8 cellular contexts compared by ENCODE assay signal in genomic region chr2:3558205-3559014, GRCh38. TPM values are rescaled to one million over a fixed set of nuclear protein-coding genes. Genes with fewer than 3 reads are reported as not detected.
A peak's percentile ranks its signal among the peaks of the same experiment; 100 is the strongest.
DNase-seq lines count a peak whose midpoint lies in the region; ATAC-seq and TF ChIP-seq lines count a peak whose summit lies in the region.

Gene RNASEH1, minus strand, starts transcription at chr2:3558333. Its CDS starts 73 bp downstream, at chr2:3558260.

- intact Hi-C loops in mammary epithelial cell (cut with micrococcal nuclease) = loop anchor here (1.0 to 2.0 kb wide), 3 partner anchors 17 to 92 kb away; partner anchors contain the start of genes ADI1 and RPS7

- no peaks in the 10 kb centered on the region for H3K9me3 ChIP-seq in WERI-Rb-1 (ENCODE audit: severe bottlenecking)
- H3K9me3 ChIP-seq in mammary epithelial cell (replicated peaks; ENCODE audit: insufficient read depth, low read length) = no peaks in the 10 kb centered on the region
- peaks cover 2% of the 10 kb centered on the region for H3K9me3 ChIP-seq in iPS-18c (ENCODE audit: control insufficient read depth, insufficient read depth, low read length)
- no peaks in the 10 kb centered on the region for H3K9me3 ChIP-seq in skeletal muscle tissue (ENCODE audit: control insufficient read depth in 3 of 3, low read length in 3 of 3)

- TF ChIP-seq CTCF in WERI-Rb-1 (IDR thresholded peaks at IDR 0.05; ENCODE audit: low read depth, low read length) (no peak), mammary epithelial cell (conservative IDR thresholded peaks at IDR 0.05 in 1 of 2, IDR thresholded peaks at IDR 0.05 in 1 of 2; ENCODE audit: extremely low read depth in 1 of 2, insufficient read depth in 1 of 2, low read depth in 1 of 2, low read length in 2 of 2) (no peak)

- in situ Hi-C loops in ACHN (cut with HindIII; ENCODE audit: low pct_ligation_motif_present, low pct_unique_long_range_greater_than_20kb, low sequenced_read_pairs) = no loop called here
- in situ Hi-C loops in mammary epithelial cell (cut with MboI; ENCODE audit: low sequenced_read_pairs in 2 of 2) = no loop called here

- peak within 1 kb of the TSS; percentile 98 for H2AFZ ChIP-seq in mammary epithelial cell (ENCODE audit: low read depth, low read length)

- peaks cover 10% of the 10 kb centered on the region for H3K4me1 ChIP-seq in mammary epithelial cell (ENCODE audit: insufficient read depth, low read length)
- peaks cover 9 to 18% (median 16%) of the 10 kb centered on the region in 3 donors for H3K4me1 ChIP-seq in skeletal muscle tissue (ENCODE audit: control insufficient read depth in 3 of 3, insufficient read depth in 3 of 3, low read length in 3 of 3)

- H3K9ac ChIP-seq in mammary epithelial cell (ENCODE audit: insufficient read depth, low read length) (peak within 1 kb of the TSS; percentile 99), skeletal muscle tissue (ENCODE audit: low read depth in 1 of 3, low read length in 3 of 3) (peak within 1 kb of the TSS; percentile 90 to 95 (median 93))

- H3K36me3 ChIP-seq in WERI-Rb-1 (peaks cover 50% of the 10 kb centered on the region), mammary epithelial cell (ENCODE audit: insufficient read depth, low read length) (peaks cover 18% of the 10 kb centered on the region), skeletal muscle tissue (ENCODE audit: control insufficient read depth in 3 of 3, insufficient read depth in 3 of 3, low read length in 3 of 3) (peaks cover 16 to 30% (median 17%) of the 10 kb centered on the region in 3 donors)

- ATAC-seq in GM18873 (IDR thresholded peaks at IDR 0.05; ENCODE audit: low FRiP score, unreplicated experiment) (peak; percentile 96), HG03139 (IDR thresholded peaks at IDR 0.05; ENCODE audit: unreplicated experiment) (peak; percentile 98)

- peaks cover 44% of the 10 kb centered on the region for H3K79me2 ChIP-seq in mammary epithelial cell (ENCODE audit: insufficient read depth, low read length)

- H3K4me3 ChIP-seq in WERI-Rb-1 (ENCODE audit: low read depth, low read length) = peak within 1 kb of the TSS; percentile 82
- H3K4me3 ChIP-seq in mammary epithelial cell (replicated peaks in 1 of 3; ENCODE audit: insufficient read depth in 1 of 3, low read depth in 2 of 3, low read length in 3 of 3) = peak within 1 kb of the TSS; percentile 81 to 86 (median 83)
- H3K4me3 ChIP-seq in iPS-18c (ENCODE audit: insufficient read depth, low read depth, low read length) = peak within 1 kb of the TSS; percentile 93
- peak within 1 kb of the TSS; percentile 77 to 90 (median 78) for H3K4me3 ChIP-seq in skeletal muscle tissue (ENCODE audit: low read length in 3 of 3)

- H3K27me3 ChIP-seq in WERI-Rb-1 (ENCODE audit: insufficient read depth, low read depth, severe bottlenecking) = no peaks in the 10 kb centered on the region
- no peaks in the 10 kb centered on the region for H3K27me3 ChIP-seq in mammary epithelial cell (ENCODE audit: insufficient read depth, low read length)
- no peaks in the 10 kb centered on the region for H3K27me3 ChIP-seq in skeletal muscle tissue (ENCODE audit: control insufficient read depth in 3 of 3, insufficient read depth in 3 of 3, low read length in 3 of 3)

- dilution Hi-C loops in mammary epithelial cell (cut with HindIII; ENCODE audit: low sequenced_read_pairs) = no loop called here

- no peaks in the 10 kb centered on the region for H4K20me1 ChIP-seq in mammary epithelial cell (ENCODE audit: insufficient read depth, low read length)

- H3K4me2 ChIP-seq in mammary epithelial cell (ENCODE audit: insufficient read depth, low read depth, low read length) = peak within 1 kb of the TSS; percentile 93

- 2% methylated on average over 27 of the region's 67 CpGs for WGBS in mammary epithelial cell (ENCODE audit: low coverage, missing lambda C conversion rate)

- CTCF ChIA-PET in mammary epithelial cell (lab: Charles Lee; ENCODE audit: low non-redundant PET) = interaction anchor here (0.6 kb wide), 1 partner anchor 135 kb away, joined by 3 read pairs; no protein-coding TSS in a partner anchor

- BruUV-seq in mammary epithelial cell (replicated peaks; lab: Mats Ljungman, UMichigan) = TSS peak; percentile 75

- H3K27ac ChIP-seq in WERI-Rb-1 (peak within 1 kb of the TSS; percentile 84), mammary epithelial cell (ENCODE audit: insufficient read depth, low read depth, low read length) (peak within 1 kb of the TSS; percentile 74), skeletal muscle tissue (ENCODE audit: low read depth, low read length) (peak within 1 kb of the TSS; percentile 91)

- DNase-seq in ACHN (peak; percentile 99), NCI-H2227 (lab: John Stamatoyannopoulos, UW; ENCODE audit: unreplicated experiment) (peak; percentile 99), WERI-Rb-1 (peak; percentile 99), mammary epithelial cell (peak; percentile 98)

RNA-seq across cellular contexts. Expression of gene RNASEH1, which starts in this region (rescaled TPM):
- total RNA-seq in mammary epithelial cell (10 to 100 TPM; 29.2 to 33.7 TPM), skeletal muscle tissue (14.6 TPM)
- polyA plus RNA-seq in mammary epithelial cell = 15.2 TPM
- polyA minus RNA-seq in mammary epithelial cell = 8.7 TPM

Comparison
In these comparisons a context has a peak if more than half of its experiments do, and no peak if none do; other contexts are left out.
1. Peak in every context shown above with its lines: DNase-seq, ATAC-seq, H3K4me3 ChIP-seq and H3K27ac ChIP-seq.